17 cellular contexts compared by ENCODE assay signal in genomic region chr4:1678244-1678643, GRCh38.
"Had no signal": no experiment of that assay in that cellular context is flagged by ENCODE, and none has a peak within 500 bp of the region (broad histone marks: within the 10 kb centered on the region; RNA-seq: fewer than 3 reads in every experiment).

No MANE protein-coding gene starts in this region.

- H3K36me3 Mint-ChIP-seq: natural killer cell treated with Interleukin-12 subunit alpha and Interleukin-12 subunit beta and Interleukin-15 and Interleukin-18, amount 100 ng/mL, for 72 hours; stimulated activated naive B cell treated with anti-CD40 and anti-IgM and Interleukin-4, amounts not matched to agents 10 μg/mL and 1 μg/mL and 100 μg/mL, for 72 hours had no signal

- H3K9me3 Mint-ChIP-seq: central memory CD8-positive, alpha-beta T cell; dendritic cell treated with granulocyte-macrophage colony-stimulating factor and Interleukin-4, amounts not matched to agents 40 ng/mL and 50 ng/mL, for 4 days; natural killer cell treated with Interleukin-12 subunit alpha and Interleukin-12 subunit beta and Interleukin-15 and Interleukin-18, amount 100 ng/mL, for 72 hours; stimulated activated naive B cell treated with anti-CD40 and anti-IgM and Interleukin-4, amounts not matched to agents 10 μg/mL and 1 μg/mL and 100 μg/mL, for 72 hours; stimulated activated naive CD8-positive, alpha-beta T cell treated with anti-CD3 and anti-CD28 coated beads, Interleukin-15, amount 100 ng/mL, for 72 hours had no signal

- ATAC-seq: heart left ventricle; left ventricle myocardium superior; natural killer cell treated with Interleukin-12 subunit alpha and Interleukin-12 subunit beta and Interleukin-15 and Interleukin-18, amount 100 ng/mL, for 72 hours; sciatic nerve; stimulated activated naive B cell treated with anti-CD40 and anti-IgM and Interleukin-4, amounts not matched to agents 10 μg/mL and 1 μg/mL and 100 μg/mL, for 72 hours; stimulated activated naive CD8-positive, alpha-beta T cell treated with anti-CD3 and anti-CD28 coated beads, Interleukin-15, amount 100 ng/mL, for 72 hours had no signal

- DNase-seq: effector CD8-positive, alpha-beta T cell; foreskin melanocyte; heart left ventricle; hippocampal formation; left colon; left ventricle myocardium superior; mesenchymal stem cell; midbrain; stimulated activated CD4-positive, alpha-beta T cell treated with anti-CD3 and anti-CD28 coated beads, Interleukin-2, amount 100 ng/mL, for 24 hours; stimulated activated CD4-positive, alpha-beta T cell treated with anti-CD3 and anti-CD28 coated beads, Interleukin-4, amount 100 ng/mL, for 4 hours; stimulated activated naive B cell treated with anti-CD40 and anti-IgM and Interleukin-4, amounts not matched to agents 10 μg/mL and 1 μg/mL and 100 μg/mL, for 72 hours; stimulated activated naive CD8-positive, alpha-beta T cell treated with anti-CD3 and anti-CD28 coated beads, Interleukin-15, amount 100 ng/mL, for 72 hours; trophoblast cell had no signal

- H3K27ac Mint-ChIP-seq: dendritic cell treated with granulocyte-macrophage colony-stimulating factor and Interleukin-4, amounts not matched to agents 40 ng/mL and 50 ng/mL, for 4 days; natural killer cell treated with Interleukin-12 subunit alpha and Interleukin-12 subunit beta and Interleukin-15 and Interleukin-18, amount 100 ng/mL, for 72 hours; stimulated activated naive B cell treated with anti-CD40 and anti-IgM and Interleukin-4, amounts not matched to agents 10 μg/mL and 1 μg/mL and 100 μg/mL, for 72 hours; stimulated activated naive CD8-positive, alpha-beta T cell treated with anti-CD3 and anti-CD28 coated beads, Interleukin-15, amount 100 ng/mL, for 72 hours had no signal

- H3K9me3 ChIP-seq: heart left ventricle had no signal

- H3K4me3 Mint-ChIP-seq: central memory CD8-positive, alpha-beta T cell; dendritic cell treated with granulocyte-macrophage colony-stimulating factor and Interleukin-4, amounts not matched to agents 40 ng/mL and 50 ng/mL, for 4 days; natural killer cell treated with Interleukin-12 subunit alpha and Interleukin-12 subunit beta and Interleukin-15 and Interleukin-18, amount 100 ng/mL, for 72 hours; stimulated activated naive B cell treated with anti-CD40 and anti-IgM and Interleukin-4, amounts not matched to agents 10 μg/mL and 1 μg/mL and 100 μg/mL, for 72 hours; stimulated activated naive CD8-positive, alpha-beta T cell treated with anti-CD3 and anti-CD28 coated beads, Interleukin-15, amount 100 ng/mL, for 72 hours had no signal

- H3K27me3 Mint-ChIP-seq: natural killer cell treated with Interleukin-12 subunit alpha and Interleukin-12 subunit beta and Interleukin-15 and Interleukin-18, amount 100 ng/mL, for 72 hours had no signal
